15 cellular contexts compared by ENCODE assay signal in the genomic region with DNA sequence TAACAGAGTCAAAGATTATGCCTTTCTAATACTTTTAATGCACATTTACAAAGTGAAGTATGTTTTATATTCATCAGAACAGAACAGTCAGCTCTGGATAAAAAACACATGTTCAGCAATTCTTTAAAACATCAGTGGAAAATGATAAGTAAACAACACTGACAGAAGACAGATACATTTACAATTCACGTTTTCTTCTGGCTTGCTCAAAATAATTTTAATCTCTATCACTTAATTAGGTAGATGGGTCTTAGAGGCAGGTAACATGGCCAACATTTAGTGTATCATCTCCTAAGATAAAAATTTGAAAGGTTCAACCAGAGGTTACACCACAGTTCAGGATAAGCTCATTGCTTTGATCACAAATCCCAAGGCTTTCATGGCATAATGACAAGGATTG.
DNase-seq lines count a peak whose midpoint lies in the region; ATAC-seq, FAIRE-seq and TF ChIP-seq lines count a peak whose summit lies in the region.
"Had no signal": no experiment of that assay in that cellular context is flagged by ENCODE, and none has a peak within 500 bp of the region (broad histone marks: within the 10 kb centered on the region; RNA-seq: fewer than 3 reads in every experiment).

No MANE protein-coding gene starts in this region.

- DNase-seq in NCI-H82 (lab: John Stamatoyannopoulos, UW): peak; percentile 37
- DNase-seq in NCI-H82 treated with DMSO at 0.1 percent for 48 hours (lab: John Stamatoyannopoulos, UW; ENCODE audit: unreplicated experiment): no peak
- DNase-seq in Ammon's horn (ENCODE audit: low spot score): no peak
- DNase-seq in HT-29 (ENCODE audit: low spot score): no peak
- DNase-seq: AML-193; CD4-positive, alpha-beta memory T cell; HCEC 1CT had no signal

- peak; percentile 94 for FAIRE-seq in islet of Langerhans (lab: Jason Lieb, UNC)
- FAIRE-seq: A549, G401.6, GM12891, H54 had no signal

- ATAC-seq in SK-N-SH treated with all-trans-retinoic acid at 6 μM for 48 hours (peak; percentile 81), HG03442 (IDR thresholded peaks at IDR 0.05; ENCODE audit: unreplicated experiment) (no peak)
- ATAC-seq: A549, GM23338 had no signal

TF ChIP-seq in SK-N-SH treated with all-trans-retinoic acid at 6 μM for 48 hours, 23 proteins besides CTCF, POLR2A, EP300 and RAD21:
- TF ChIP-seq RARB (CRISPR knock-in tag; IDR thresholded peaks at IDR 0.05): 0 out of 2 replicates have a peak, but pooled peaks have one; percentile 40
- peak; percentile 80 for TF ChIP-seq TCF4 (CRISPR knock-in tag; IDR thresholded peaks at IDR 0.05; ENCODE audit: borderline replicate concordance)
- peak; percentile 90 for TF ChIP-seq ISL1 (CRISPR knock-in tag; IDR thresholded peaks at IDR 0.05)
- no peak for TF ChIP-seq ZNF8 (CRISPR knock-in tag; IDR thresholded peaks at IDR 0.05)
- no peak for TF ChIP-seq BACH2 (CRISPR knock-in tag; IDR thresholded peaks at IDR 0.05; ENCODE audit: borderline replicate concordance)
- TF ChIP-seq ESRRG (CRISPR knock-in tag; IDR thresholded peaks at IDR 0.05): 0 out of 2 replicates have a peak, but pooled peaks have one; percentile 40
- peak; percentile 57; the same call in 1 of the 2 replicates for TF ChIP-seq TOX (CRISPR knock-in tag; IDR thresholded peaks at IDR 0.05; ENCODE audit: borderline replicate concordance)
- TF ChIP-seq, protein P1, sequence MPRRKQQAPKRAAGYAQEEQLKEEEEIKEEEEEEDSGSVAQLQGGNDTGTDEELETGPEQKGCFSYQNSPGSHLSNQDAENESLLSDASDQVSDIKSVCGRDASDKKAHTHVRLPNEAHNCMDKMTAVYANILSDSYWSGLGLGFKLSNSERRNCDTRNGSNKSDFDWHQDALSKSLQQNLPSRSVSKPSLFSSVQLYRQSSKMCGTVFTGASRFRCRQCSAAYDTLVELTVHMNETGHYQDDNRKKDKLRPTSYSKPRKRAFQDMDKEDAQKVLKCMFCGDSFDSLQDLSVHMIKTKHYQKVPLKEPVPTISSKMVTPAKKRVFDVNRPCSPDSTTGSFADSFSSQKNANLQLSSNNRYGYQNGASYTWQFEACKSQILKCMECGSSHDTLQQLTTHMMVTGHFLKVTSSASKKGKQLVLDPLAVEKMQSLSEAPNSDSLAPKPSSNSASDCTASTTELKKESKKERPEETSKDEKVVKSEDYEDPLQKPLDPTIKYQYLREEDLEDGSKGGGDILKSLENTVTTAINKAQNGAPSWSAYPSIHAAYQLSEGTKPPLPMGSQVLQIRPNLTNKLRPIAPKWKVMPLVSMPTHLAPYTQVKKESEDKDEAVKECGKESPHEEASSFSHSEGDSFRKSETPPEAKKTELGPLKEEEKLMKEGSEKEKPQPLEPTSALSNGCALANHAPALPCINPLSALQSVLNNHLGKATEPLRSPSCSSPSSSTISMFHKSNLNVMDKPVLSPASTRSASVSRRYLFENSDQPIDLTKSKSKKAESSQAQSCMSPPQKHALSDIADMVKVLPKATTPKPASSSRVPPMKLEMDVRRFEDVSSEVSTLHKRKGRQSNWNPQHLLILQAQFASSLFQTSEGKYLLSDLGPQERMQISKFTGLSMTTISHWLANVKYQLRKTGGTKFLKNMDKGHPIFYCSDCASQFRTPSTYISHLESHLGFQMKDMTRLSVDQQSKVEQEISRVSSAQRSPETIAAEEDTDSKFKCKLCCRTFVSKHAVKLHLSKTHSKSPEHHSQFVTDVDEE (CRISPR knock-in tag; IDR thresholded peaks at IDR 0.05): peak; percentile 96
TF ChIP-seq in SK-N-SH treated with all-trans-retinoic acid at 6 μM for 48 hours: peak in this region for 6.
